In the genomic region with DNA sequence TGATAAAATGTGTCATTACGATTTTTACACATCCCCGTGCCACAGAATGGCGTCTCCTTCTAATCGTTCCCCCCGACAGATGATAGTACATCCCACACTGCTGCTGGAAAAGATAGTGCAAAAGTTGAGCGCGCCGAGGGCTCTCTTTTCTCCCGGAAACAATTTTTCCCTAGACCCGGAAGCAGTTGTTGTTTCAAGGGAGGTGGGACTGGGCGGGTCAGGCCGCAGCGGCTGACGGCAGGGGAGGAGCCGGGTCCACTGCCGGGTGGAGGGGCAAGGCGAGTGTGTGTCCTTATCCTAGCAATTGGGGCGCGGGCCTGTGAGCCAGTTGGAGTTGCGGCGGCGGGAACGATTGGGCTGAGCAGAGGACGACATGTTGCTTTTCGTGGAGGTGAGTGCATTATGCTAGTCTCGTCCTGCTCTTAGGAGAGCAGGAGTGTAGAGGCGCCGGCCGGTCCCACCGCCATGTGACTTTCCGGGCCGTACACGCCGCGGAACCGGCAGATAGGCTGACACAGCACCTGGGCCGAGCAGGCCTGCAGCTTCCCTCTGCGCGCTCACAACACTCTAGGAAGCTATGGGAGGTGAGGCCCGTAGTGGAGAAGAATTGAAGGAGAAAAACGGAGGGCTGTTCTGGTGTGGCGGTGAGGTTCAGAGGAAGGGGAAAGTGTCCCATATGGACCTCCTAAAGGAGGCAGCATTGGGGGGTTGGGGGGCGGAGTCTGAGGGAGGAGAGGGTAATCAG, we compare ENCODE assay signal across 1 cellular context.
TF ChIP-seq lines count a peak whose summit lies in the region.

Gene LARP4 (plus strand): TSS at position 248 of the 745 bp plus-strand sequence. CDS start 126 bp downstream, at position 374.

TF ChIP-seq in K562, 482 proteins besides CTCF, POLR2A, EP300 and RAD21 (continued from another document and continues in another):
- TF ChIP-seq E2F4 (CRISPR knock-in tag; IDR thresholded peaks at IDR 0.05; ENCODE audit: low read depth) (peak; percentile 59; the same call in 1 of the 2 replicates), ZBTB17 (CRISPR knock-in tag; IDR thresholded peaks at IDR 0.05) (no peak), ARID4B (CRISPR knock-in tag; IDR thresholded peaks at IDR 0.05) (peak; percentile 91), SIN3B (IDR thresholded peaks at IDR 0.05; ENCODE audit: low read depth) (no peak; the same call in 1 of the 2 replicates), FOS (IDR thresholded peaks at IDR 0.05; ENCODE audit: extremely low read depth, insufficient read length) (no peak), NR2C2 (CRISPR knock-in tag; IDR thresholded peaks at IDR 0.05) (peak; percentile 99), NR2C2 (tag; IDR thresholded peaks at IDR 0.05) (peak; percentile 100), HEY1 (CRISPR knock-in tag; IDR thresholded peaks at IDR 0.05; ENCODE audit: borderline replicate concordance) (no peak), DPF2 (IDR thresholded peaks at IDR 0.05) (peak; percentile 87), SMC3 (conservative IDR thresholded peaks at IDR 0.05; ENCODE audit: insufficient read depth, low read depth, low read length) (no peak), SMARCC2 (IDR thresholded peaks at IDR 0.05; ENCODE audit: low read depth) (no peak), KLF1 (tag; IDR thresholded peaks at IDR 0.05) (0 out of 2 replicates have a peak, but pooled peaks have one; percentile 36), SPI1 (IDR thresholded peaks at IDR 0.05; ENCODE audit: borderline replicate concordance, low read depth, low read length) (no peak), MTA3 (IDR thresholded peaks at IDR 0.05; ENCODE audit: borderline replicate concordance) (peak; percentile 82; the same call in 1 of the 2 replicates), ZKSCAN3 (CRISPR knock-in tag; IDR thresholded peaks at IDR 0.05) (no peak), ZNF586 (CRISPR knock-in tag; conservative IDR thresholded peaks at IDR 0.05) (no peak), TCFL5 (CRISPR knock-in tag; conservative IDR thresholded peaks at IDR 0.05) (no peak), GTF2A2 (tag; IDR thresholded peaks at IDR 0.05) (no peak), SRSF3 (IDR thresholded peaks at IDR 0.05; ENCODE audit: insufficient read depth, low read length) (no peak), DACH1 (IDR thresholded peaks at IDR 0.05; ENCODE audit: partially characterized antibody) (no peak), NR1H2 (CRISPR knock-in tag; IDR thresholded peaks at IDR 0.05) (no peak), STAT5B (CRISPR knock-in tag; IDR thresholded peaks at IDR 0.05) (no peak), ZNF57 (CRISPR knock-in tag; IDR thresholded peaks at IDR 0.05) (no peak), ILF3 (IDR thresholded peaks at IDR 0.05; ENCODE audit: borderline replicate concordance) (no peak), RBM39 (optimal IDR thresholded peaks at IDR 0.05; ENCODE audit: low read depth, low read length) (no peak), DIDO1 (tag; IDR thresholded peaks at IDR 0.05; ENCODE audit: low read depth) (peak; percentile 73; the same call in 1 of the 2 replicates), ZNF639 (CRISPR knock-in tag; conservative IDR thresholded peaks at IDR 0.05 in 1 of 2, IDR thresholded peaks at IDR 0.05 in 1 of 2) (peak in 1 of 2 experiments; percentile 77; a peak in 2 of 4 replicates), ZNF699 (CRISPR knock-in tag; IDR thresholded peaks at IDR 0.05; ENCODE audit: insufficient replicate concordance) (no peak), CXXC5 (CRISPR knock-in tag; IDR thresholded peaks at IDR 0.05) (peak; percentile 68), GMEB1 (CRISPR knock-in tag; IDR thresholded peaks at IDR 0.05) (no peak), SMARCB1 (IDR thresholded peaks at IDR 0.05; ENCODE audit: insufficient read length, low read depth) (no peak), CHD4 (IDR thresholded peaks at IDR 0.05; ENCODE audit: insufficient read depth, insufficient replicate concordance, low read depth, low read length, poor library complexity, severe bottlenecking) (no peak), RBM22 (IDR thresholded peaks at IDR 0.05; ENCODE audit: low read depth, low read length, poor library complexity, severe bottlenecking) (peak; percentile 42), ZNF121 (CRISPR knock-in tag; conservative IDR thresholded peaks at IDR 0.05) (no peak), BCL6 (CRISPR knock-in tag; IDR thresholded peaks at IDR 0.05) (no peak), CHAMP1 (IDR thresholded peaks at IDR 0.05) (peak; percentile 65), GTF2E2 (tag; IDR thresholded peaks at IDR 0.05) (peak; percentile 82; the same call in 1 of the 2 replicates), NCOA4 (IDR thresholded peaks at IDR 0.05; ENCODE audit: partially characterized antibody) (no peak), MAZ (CRISPR knock-in tag; conservative IDR thresholded peaks at IDR 0.05 in 1 of 2, IDR thresholded peaks at IDR 0.05 in 1 of 2) (peak; percentile 63 to 79; a peak in 3 of 4 replicates), CCAR2 (IDR thresholded peaks at IDR 0.05; ENCODE audit: low read depth, low read length) (no peak), DNMT1 (IDR thresholded peaks at IDR 0.05) (no peak), ZNF184 (CRISPR knock-in tag; IDR thresholded peaks at IDR 0.05) (no peak), FUS (optimal IDR thresholded peaks at IDR 0.05; ENCODE audit: low read depth, low read length) (no peak), TEAD1 (CRISPR knock-in tag; IDR thresholded peaks at IDR 0.05) (no peak), ZNF764 (CRISPR knock-in tag; IDR thresholded peaks at IDR 0.05; ENCODE audit: low read depth) (no peak), PML (IDR thresholded peaks at IDR 0.05; ENCODE audit: low read length) (peak; percentile 78), ILK (tag; IDR thresholded peaks at IDR 0.05; ENCODE audit: borderline replicate concordance, low read depth) (no peak), MXI1 (IDR thresholded peaks at IDR 0.05; ENCODE audit: low read depth, low read length) (peak; percentile 35; the same call in 1 of the 2 replicates), TCF7L2 (IDR thresholded peaks at IDR 0.05; ENCODE audit: low read depth, low read length) (peak; percentile 84), NFYB (IDR thresholded peaks at IDR 0.05; ENCODE audit: extremely low read depth, insufficient read length) (no peak), SNIP1 (IDR thresholded peaks at IDR 0.05; ENCODE audit: low read depth) (peak; percentile 39; the same call in 1 of the 2 replicates)
- TF ChIP-seq, protein P1, sequence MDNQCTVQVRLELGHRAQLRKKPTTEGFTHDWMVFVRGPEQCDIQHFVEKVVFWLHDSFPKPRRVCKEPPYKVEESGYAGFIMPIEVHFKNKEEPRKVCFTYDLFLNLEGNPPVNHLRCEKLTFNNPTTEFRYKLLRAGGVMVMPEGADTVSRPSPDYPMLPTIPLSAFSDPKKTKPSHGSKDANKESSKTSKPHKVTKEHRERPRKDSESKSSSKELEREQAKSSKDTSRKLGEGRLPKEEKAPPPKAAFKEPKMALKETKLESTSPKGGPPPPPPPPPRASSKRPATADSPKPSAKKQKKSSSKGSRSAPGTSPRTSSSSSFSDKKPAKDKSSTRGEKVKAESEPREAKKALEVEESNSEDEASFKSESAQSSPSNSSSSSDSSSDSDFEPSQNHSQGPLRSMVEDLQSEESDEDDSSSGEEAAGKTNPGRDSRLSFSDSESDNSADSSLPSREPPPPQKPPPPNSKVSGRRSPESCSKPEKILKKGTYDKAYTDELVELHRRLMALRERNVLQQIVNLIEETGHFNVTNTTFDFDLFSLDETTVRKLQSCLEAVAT (IDR thresholded peaks at IDR 0.05) = peak; percentile 71 to 85; a peak in 3 of 4 replicates
- TF ChIP-seq, protein P2, sequence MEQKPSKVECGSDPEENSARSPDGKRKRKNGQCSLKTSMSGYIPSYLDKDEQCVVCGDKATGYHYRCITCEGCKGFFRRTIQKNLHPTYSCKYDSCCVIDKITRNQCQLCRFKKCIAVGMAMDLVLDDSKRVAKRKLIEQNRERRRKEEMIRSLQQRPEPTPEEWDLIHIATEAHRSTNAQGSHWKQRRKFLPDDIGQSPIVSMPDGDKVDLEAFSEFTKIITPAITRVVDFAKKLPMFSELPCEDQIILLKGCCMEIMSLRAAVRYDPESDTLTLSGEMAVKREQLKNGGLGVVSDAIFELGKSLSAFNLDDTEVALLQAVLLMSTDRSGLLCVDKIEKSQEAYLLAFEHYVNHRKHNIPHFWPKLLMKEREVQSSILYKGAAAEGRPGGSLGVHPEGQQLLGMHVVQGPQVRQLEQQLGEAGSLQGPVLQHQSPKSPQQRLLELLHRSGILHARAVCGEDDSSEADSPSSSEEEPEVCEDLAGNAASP (IDR thresholded peaks at IDR 0.05) = no peak
